ENCODE assay signal across 9 cellular contexts in the genomic region with DNA sequence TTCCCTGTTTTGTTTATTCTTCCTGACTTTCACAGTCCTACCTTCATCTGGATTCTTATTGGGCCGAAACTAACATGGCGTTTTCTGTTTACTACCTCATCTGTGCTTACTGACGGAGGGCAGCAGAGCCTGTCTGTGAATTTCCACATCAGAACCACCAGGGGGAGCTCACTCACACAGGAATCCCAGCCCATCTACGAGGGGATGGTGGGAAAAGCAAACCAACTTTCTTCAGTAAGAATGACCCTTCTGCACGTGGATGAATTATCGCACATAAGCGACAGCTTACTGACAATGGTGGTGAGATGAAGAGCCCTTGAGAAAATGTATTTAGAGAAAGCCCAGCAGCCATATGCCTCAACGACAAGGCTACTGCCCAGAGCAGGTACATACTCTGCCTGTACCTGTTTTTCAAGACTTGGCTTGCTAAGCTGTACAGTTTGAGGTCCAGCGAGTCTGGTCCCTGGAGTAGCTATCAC. TPM values are rescaled to one million over a fixed set of nuclear protein-coding genes. Genes with fewer than 3 reads are reported as not detected.
DNase-seq lines count a peak whose midpoint lies in the region; ATAC-seq and TF ChIP-seq lines count a peak whose summit lies in the region.
"Had no signal": no experiment of that assay in that cellular context is flagged by ENCODE, and none has a peak within 500 bp of the region (broad histone marks: within the 10 kb centered on the region; RNA-seq: fewer than 3 reads in every experiment).

No MANE protein-coding gene starts in this region.

- H3K27me3 ChIP-seq in colonic mucosa = no peaks in the 10 kb centered on the region
- no peaks in the 10 kb centered on the region for H3K27me3 ChIP-seq in left lung

- intact Hi-C loops in activated CD4-positive, alpha-beta T cell treated with anti-CD3 and anti-CD28 coated beads, Interleukin-2, amount 10 ng/mL, durations not matched to agents 24 days and 14 days (cut with micrococcal nuclease) = loop anchor here (1.0 to 5.0 kb wide), 3 partner anchors 41 to 342 kb away; partner anchors contain the start of gene PHF21A
- intact Hi-C loops in colonic mucosa (cut with DNase I) = loop anchor here (5.0 kb wide), 1 partner anchor 37 kb away; no protein-coding TSS in a partner anchor
- intact Hi-C loops in left lung (cut with DNase I) = no loop called here

- peak; percentile 74 for ATAC-seq in HG03342 (IDR thresholded peaks at IDR 0.05; ENCODE audit: unreplicated experiment)
- peak; percentile 97 for ATAC-seq in left lung

- DNase-seq in GM12864 (ENCODE audit: low read depth) = peak; percentile 40
- peak; percentile 12 to 72 for DNase-seq in NCI-H524 (lab: John Stamatoyannopoulos, UW)
- peak; percentile 86 for DNase-seq in activated CD4-positive, alpha-beta T cell treated with anti-CD3 and anti-CD28 coated beads, Interleukin-2, amount 10 ng/mL, durations not matched to agents 24 days and 14 days
- peak; percentile 54 for DNase-seq in colonic mucosa
- DNase-seq in left lung = peak in 1 of 2 donors; percentile 39
- DNase-seq in stimulated activated CD4-positive, alpha-beta T cell treated with anti-CD3 and anti-CD28 coated beads, TNF-alpha, amount 100 ng/mL, for 24 hours (ENCODE audit: low read depth in 3 of 3) = peak; percentile 11 to 41 (median 29)
- DNase-seq in GOT3 (lab: John Stamatoyannopoulos, UW) = no peak

- H3K27me3 Mint-ChIP-seq in activated CD4-positive, alpha-beta T cell treated with anti-CD3 and anti-CD28 coated beads, Interleukin-2, amount 10 ng/mL, durations not matched to agents 24 days and 14 days = no peaks in the 10 kb centered on the region

- no peak overlapping the region for H3K9ac ChIP-seq in colonic mucosa (ENCODE audit: low read depth in 2 of 2, low read length in 2 of 2)

- H3K27ac Mint-ChIP-seq in activated CD4-positive, alpha-beta T cell treated with anti-CD3 and anti-CD28 coated beads, Interleukin-2, amount 10 ng/mL, durations not matched to agents 24 days and 14 days = no peak overlapping the region

- TF ChIP-seq CTCF in GM12864 (IDR thresholded peaks at IDR 0.05; ENCODE audit: low read depth, low read length, missing control alignments) (peak; percentile 90), colonic mucosa (IDR thresholded peaks at IDR 0.05) (peak; percentile 78), left lung (IDR thresholded peaks at IDR 0.05) (peak; percentile 82 to 91)

- H3K9me3 Mint-ChIP-seq in activated CD4-positive, alpha-beta T cell treated with anti-CD3 and anti-CD28 coated beads, Interleukin-2, amount 10 ng/mL, durations not matched to agents 24 days and 14 days = no peaks in the 10 kb centered on the region

- H3K9me3 ChIP-seq in colonic mucosa (no peaks in the 10 kb centered on the region), left lung (no peaks in the 10 kb centered on the region)

- no peak overlapping the region for H3K4me3 ChIP-seq in GM12864 (ENCODE audit: low read depth, low read length)
- no peak overlapping the region for H3K4me3 ChIP-seq in colonic mucosa
- H3K4me3 ChIP-seq in left lung = no peak overlapping the region

- no peaks in the 10 kb centered on the region for H3K4me1 Mint-ChIP-seq in activated CD4-positive, alpha-beta T cell treated with anti-CD3 and anti-CD28 coated beads, Interleukin-2, amount 10 ng/mL, durations not matched to agents 24 days and 14 days

- peaks cover 6% of the 10 kb centered on the region for H3K36me3 ChIP-seq in colonic mucosa
- peaks cover 4 to 86% of the 10 kb centered on the region in 2 donors for H3K36me3 ChIP-seq in left lung

- no peak overlapping the region for H3K4me3 Mint-ChIP-seq in activated CD4-positive, alpha-beta T cell treated with anti-CD3 and anti-CD28 coated beads, Interleukin-2, amount 10 ng/mL, durations not matched to agents 24 days and 14 days

- H3K36me3 Mint-ChIP-seq in activated CD4-positive, alpha-beta T cell treated with anti-CD3 and anti-CD28 coated beads, Interleukin-2, amount 10 ng/mL, durations not matched to agents 24 days and 14 days (ENCODE audit: low read depth) = peaks cover 17% of the 10 kb centered on the region

- H3K27ac ChIP-seq in colonic mucosa (no peak overlapping the region), left lung (no peak overlapping the region)

- H3K4me1 ChIP-seq in colonic mucosa (no peaks in the 10 kb centered on the region), left lung (peaks cover 0 to 7% of the 10 kb centered on the region in 2 donors)

RNA-seq across cellular contexts. Expression of gene LARGE2, which starts 42.5 kb away (rescaled TPM):
- total RNA-seq in activated CD4-positive, alpha-beta T cell treated with anti-CD3 and anti-CD28 coated beads, Interleukin-2, amount 10 ng/mL, durations not matched to agents 24 days and 14 days = not detected in 2 replicates
- total RNA-seq in colonic mucosa = 1 to 10 TPM; 4.1 to 7.5 TPM
- 10 to 100 TPM in 1 of 2 donors, 1 to 10 TPM in 1; 7.5 to 12.7 TPM for total RNA-seq in left lung
- total RNA-seq: skeletal muscle tissue had no signal

RNA-seq across cellular contexts. Expression of gene PEX16, which starts 47.3 kb away (rescaled TPM):
- 31.3 and 34.8 TPM in 2 replicates for total RNA-seq in activated CD4-positive, alpha-beta T cell treated with anti-CD3 and anti-CD28 coated beads, Interleukin-2, amount 10 ng/mL, durations not matched to agents 24 days and 14 days
- 10 to 100 TPM; 30.0 to 44.9 TPM for total RNA-seq in colonic mucosa
- 10 to 100 TPM; 19.6 to 23.4 TPM for total RNA-seq in left lung

RNA-seq across cellular contexts. Expression of gene FREY1, which starts 57.9 kb away (rescaled TPM):
- total RNA-seq in activated CD4-positive, alpha-beta T cell treated with anti-CD3 and anti-CD28 coated beads, Interleukin-2, amount 10 ng/mL, durations not matched to agents 24 days and 14 days = 1.8 and 2.0 TPM in 2 replicates
- total RNA-seq in colonic mucosa (1 to 10 TPM in 1 of 2 donors, not detected in 1; 1.1 TPM), left lung (under 1 TPM; 0.35 to 0.89 TPM)

Comparison
In these comparisons a context has a peak if more than half of its experiments do, and no peak if none do; other contexts are left out.
1. intact Hi-C loops: an anchor here in activated CD4-positive, alpha-beta T cell treated with anti-CD3 and anti-CD28 coated beads, Interleukin-2, amount 10 ng/mL, durations not matched to agents 24 days and 14 days (1.0 to 5.0 kb wide) and colonic mucosa (5.0 kb wide); none called in left lung.